ENCODE assay signal across 17 cellular contexts in genomic region chr5:158513490-158514301, GRCh38.
DNase-seq lines count a peak whose midpoint lies in the region; ATAC-seq and TF ChIP-seq lines count a peak whose summit lies in the region.
"Had no signal": no experiment of that assay in that cellular context is flagged by ENCODE, and none has a peak within 500 bp of the region (broad histone marks: within the 10 kb centered on the region; RNA-seq: fewer than 3 reads in every experiment).

No MANE protein-coding gene starts in this region.

- no peak for TF ChIP-seq CTCF in Loucy (conservative IDR thresholded peaks at IDR 0.05; ENCODE audit: low read length)
- no peak for TF ChIP-seq CTCF in osteocyte (IDR thresholded peaks at IDR 0.05)

- no peak for DNase-seq in activated T-cell treated with anti-CD3 and anti-CD28 coated beads, Interleukin-2, amount 50 U/mL, for 24 hours
- DNase-seq in activated T-cell treated with anti-CD3 and anti-CD28 coated beads, Interleukin-2, amount 50 U/mL, for 1 hour, result no peak
- DNase-seq in activated naive CD8-positive, alpha-beta T cell treated with anti-CD3 and anti-CD28 coated beads, Interleukin-2, amount 10 ng/mL, durations not matched to agents 7 days and 5 days, result no peak
- DNase-seq in osteocyte (ENCODE audit: extremely low spot score, unreplicated experiment) (no peak), SIG-M5 treated with dmso at 0.1 percent for 504 hours (lab: John Stamatoyannopoulos, UW; ENCODE audit: unreplicated experiment) (no peak)
- no peak for DNase-seq in effector CD8-positive, alpha-beta T cell (lab: John Stamatoyannopoulos, UW)
- DNase-seq: DMS 273 treated with DMSO at 0.1 percent for 48 hours, hypothalamus, lower lobe of right lung, NCI-H1048, NCI-H2227 treated with DMSO at 0.1 percent for 48 hours, ovary, RPMI8226, uterus had no signal

- H3K4me2 ChIP-seq in Loucy (ENCODE audit: low read depth, low read length, poor library complexity, severe bottlenecking), result peak overlapping the region; percentile 67

- no peaks in the 10 kb centered on the region for H3K27me3 ChIP-seq in Loucy (ENCODE audit: insufficient read depth, low read length, poor library complexity, severe bottlenecking)
- H3K27me3 ChIP-seq: ovary, uterus had no signal

- no peaks in the 10 kb centered on the region for H3K27me3 Mint-ChIP-seq in activated T-cell treated with anti-CD3 and anti-CD28 coated beads, Interleukin-2, amount 50 U/mL, for 24 hours
- no peaks in the 10 kb centered on the region for H3K27me3 Mint-ChIP-seq in activated naive CD8-positive, alpha-beta T cell treated with anti-CD3 and anti-CD28 coated beads, Interleukin-2, amount 10 ng/mL, durations not matched to agents 7 days and 5 days
- H3K27me3 Mint-ChIP-seq in osteocyte (ENCODE audit: unreplicated experiment), result no peaks in the 10 kb centered on the region
- H3K27me3 Mint-ChIP-seq: central memory CD8-positive, alpha-beta T cell had no signal

- H3K9me3 ChIP-seq in Loucy (ENCODE audit: insufficient read depth, low read depth, low read length), result no peaks in the 10 kb centered on the region
- H3K9me3 ChIP-seq: lower lobe of right lung, ovary, uterus had no signal

- no peaks in the 10 kb centered on the region for H3K36me3 ChIP-seq in Loucy (ENCODE audit: insufficient read depth, low read length)
- H3K36me3 ChIP-seq: lower lobe of right lung, ovary, uterus had no signal

- H3K9me2 ChIP-seq in Loucy (replicated peaks; ENCODE audit: low read depth, low read length), result no peaks in the 10 kb centered on the region

- H3K4me3 ChIP-seq in Loucy (ENCODE audit: low read length, poor library complexity, severe bottlenecking), result peak overlapping the region; percentile 44
- H3K4me3 ChIP-seq: lower lobe of right lung, ovary, uterus had no signal

- H3K27ac Mint-ChIP-seq in activated T-cell treated with anti-CD3 and anti-CD28 coated beads, Interleukin-2, amount 50 U/mL, for 24 hours, result peak overlapping the region; percentile 76
- H3K27ac Mint-ChIP-seq in activated naive CD8-positive, alpha-beta T cell treated with anti-CD3 and anti-CD28 coated beads, Interleukin-2, amount 10 ng/mL, durations not matched to agents 7 days and 5 days, result peak overlapping the region; percentile 72
- H3K27ac Mint-ChIP-seq in osteocyte (ENCODE audit: unreplicated experiment), result peak overlapping the region; percentile 53

- no peaks in the 10 kb centered on the region for H3K79me2 ChIP-seq in Loucy (ENCODE audit: insufficient read depth, low read length)

- peaks cover 37% of the 10 kb centered on the region for H3K4me1 Mint-ChIP-seq in activated T-cell treated with anti-CD3 and anti-CD28 coated beads, Interleukin-2, amount 50 U/mL, for 24 hours (ENCODE audit: low read depth)
- H3K4me1 Mint-ChIP-seq in activated naive CD8-positive, alpha-beta T cell treated with anti-CD3 and anti-CD28 coated beads, Interleukin-2, amount 10 ng/mL, durations not matched to agents 7 days and 5 days, result peaks cover 23% of the 10 kb centered on the region
- peaks cover 7% of the 10 kb centered on the region for H3K4me1 Mint-ChIP-seq in osteocyte (ENCODE audit: unreplicated experiment)
- H3K4me1 Mint-ChIP-seq: central memory CD8-positive, alpha-beta T cell had no signal

- peak; percentile 48 for ATAC-seq in activated naive CD8-positive, alpha-beta T cell treated with anti-CD3 and anti-CD28 coated beads, Interleukin-2, amount 10 ng/mL, durations not matched to agents 7 days and 5 days (ENCODE audit: low read depth)
- ATAC-seq in HG03280 (IDR thresholded peaks at IDR 0.05; ENCODE audit: unreplicated experiment), result no peak
- ATAC-seq: lower lobe of right lung had no signal

- POLR2A ChIA-PET in activated naive CD8-positive, alpha-beta T cell treated with anti-CD3 and anti-CD28 coated beads, Interleukin-2, amount 10 ng/mL, durations not matched to agents 7 days and 5 days (lab: Charles Lee), result interaction anchor here (0.8 kb wide), 1 partner anchor 594 kb away, joined by 3 read pairs; no protein-coding TSS in a partner anchor

- no peaks in the 10 kb centered on the region for H4K20me1 ChIP-seq in Loucy (ENCODE audit: insufficient read depth, low read length, poor library complexity, severe bottlenecking)

- H3K9me3 Mint-ChIP-seq in activated T-cell treated with anti-CD3 and anti-CD28 coated beads, Interleukin-2, amount 50 U/mL, for 24 hours, result no peaks in the 10 kb centered on the region
- H3K9me3 Mint-ChIP-seq in activated naive CD8-positive, alpha-beta T cell treated with anti-CD3 and anti-CD28 coated beads, Interleukin-2, amount 10 ng/mL, durations not matched to agents 7 days and 5 days, result no peaks in the 10 kb centered on the region
- no peaks in the 10 kb centered on the region for H3K9me3 Mint-ChIP-seq in osteocyte (ENCODE audit: unreplicated experiment)
- H3K9me3 Mint-ChIP-seq: central memory CD8-positive, alpha-beta T cell had no signal

- peak overlapping the region; percentile 62; the same call in 1 of the 2 replicates for H2AFZ ChIP-seq in Loucy (ENCODE audit: low read length)

- peak overlapping the region; percentile 23 for H3K4me3 Mint-ChIP-seq in activated T-cell treated with anti-CD3 and anti-CD28 coated beads, Interleukin-2, amount 50 U/mL, for 24 hours
- peak overlapping the region; percentile 66 for H3K4me3 Mint-ChIP-seq in activated naive CD8-positive, alpha-beta T cell treated with anti-CD3 and anti-CD28 coated beads, Interleukin-2, amount 10 ng/mL, durations not matched to agents 7 days and 5 days
- H3K4me3 Mint-ChIP-seq in osteocyte (ENCODE audit: unreplicated experiment), result no peak overlapping the region
- H3K4me3 Mint-ChIP-seq: central memory CD8-positive, alpha-beta T cell had no signal

- peak overlapping the region; percentile 49 for H3K9ac ChIP-seq in Loucy (ENCODE audit: low read depth, low read length, poor library complexity, severe bottlenecking)

- H3K36me3 Mint-ChIP-seq in activated T-cell treated with anti-CD3 and anti-CD28 coated beads, Interleukin-2, amount 50 U/mL, for 24 hours (ENCODE audit: low read depth), result no peaks in the 10 kb centered on the region
- H3K36me3 Mint-ChIP-seq in activated naive CD8-positive, alpha-beta T cell treated with anti-CD3 and anti-CD28 coated beads, Interleukin-2, amount 10 ng/mL, durations not matched to agents 7 days and 5 days, result peaks cover 3% of the 10 kb centered on the region
- no peaks in the 10 kb centered on the region for H3K36me3 Mint-ChIP-seq in osteocyte (ENCODE audit: unreplicated experiment)

- H3F3A ChIP-seq in Loucy (ENCODE audit: low read depth), result peaks cover 8% of the 10 kb centered on the region; the same call in 1 of the 2 replicates

- H3K4me1 ChIP-seq in Loucy (ENCODE audit: insufficient read depth, low read length, poor library complexity, severe bottlenecking), result peaks cover 44% of the 10 kb centered on the region
- H3K4me1 ChIP-seq: lower lobe of right lung, uterus had no signal
